Comparison of ENCODE assay signal across 8 cellular contexts in the genomic region with DNA sequence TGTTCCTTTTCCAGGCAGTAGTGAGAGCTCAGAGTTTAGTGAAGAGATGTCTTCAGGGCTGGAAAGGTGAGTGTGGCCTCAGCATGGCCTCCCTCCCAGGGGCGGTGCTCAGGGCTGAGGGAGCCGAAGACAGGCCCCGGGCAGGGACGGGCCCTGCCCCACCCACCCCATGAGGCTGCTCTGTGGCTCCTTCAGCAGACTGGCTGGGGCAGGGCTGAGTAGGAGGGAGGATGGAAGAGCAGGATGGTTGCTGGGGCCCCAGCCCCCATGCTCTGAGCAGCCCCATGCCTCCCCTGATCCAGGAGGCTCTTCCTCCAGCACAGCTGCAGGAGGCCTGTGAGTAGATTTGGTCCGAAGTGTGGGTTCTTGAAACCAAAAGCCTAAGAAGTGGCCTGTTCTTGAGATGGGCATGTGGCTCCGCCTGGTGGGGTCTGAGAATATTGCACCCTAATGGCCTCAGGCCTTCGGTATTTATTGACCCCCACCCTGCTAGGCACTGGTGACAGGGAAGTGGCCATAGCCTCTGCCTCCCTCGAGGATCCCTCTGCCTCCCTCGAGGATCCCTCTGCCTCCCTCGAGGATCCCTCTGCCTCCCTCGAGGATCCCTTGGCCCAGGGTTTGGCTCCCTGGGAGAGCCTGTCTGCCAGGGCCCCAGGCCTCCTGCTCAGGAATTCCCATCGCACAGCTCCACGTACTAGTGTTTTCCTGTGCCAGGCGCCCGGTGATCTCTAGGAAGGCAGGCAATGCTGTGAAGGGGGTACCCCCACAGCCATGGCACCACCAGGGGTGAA.
DNase-seq lines count a peak whose midpoint lies in the region; ATAC-seq, FAIRE-seq and TF ChIP-seq lines count a peak whose summit lies in the region.

No MANE protein-coding gene starts in this region.

- no peak for TF ChIP-seq EP300 in suprapubic skin (IDR thresholded peaks at IDR 0.05)

- no peaks in the 10 kb centered on the region for H3K9me3 Mint-ChIP-seq in osteocyte (ENCODE audit: unreplicated experiment)

- DNase-seq in G401 (ENCODE audit: low spot score) = peak; percentile 87
- DNase-seq in HuH-7.5 (ENCODE audit: low spot score) = peak; percentile 82
- DNase-seq in SHP77 (lab: John Stamatoyannopoulos, UW) = peak; percentile 42 to 55
- peak; percentile 59 for DNase-seq in activated T-helper 9 cell treated with anti-CD3 and anti-CD28 coated beads, Interleukin-2, amount 50 U/mL, for 16 hours (ENCODE audit: low read depth)
- DNase-seq in frontal cortex (ENCODE audit: low spot score in 2 of 2) = peak; percentile 67 to 85
- DNase-seq in osteocyte (ENCODE audit: extremely low spot score, unreplicated experiment) = peak; percentile 93
- peak; percentile 87 to 89 for DNase-seq in suprapubic skin (ENCODE audit: low spot score in 2 of 2)

- no peaks in the 10 kb centered on the region for H3K9me3 ChIP-seq in suprapubic skin

- no peak for ATAC-seq in GM19035 (IDR thresholded peaks at IDR 0.05; ENCODE audit: unreplicated experiment)

- H3K27ac Mint-ChIP-seq in osteocyte (ENCODE audit: unreplicated experiment) = no peak overlapping the region

- no peak for FAIRE-seq in frontal cortex (lab: Jason Lieb, UNC)

- H3K36me3 Mint-ChIP-seq in osteocyte (ENCODE audit: unreplicated experiment) = no peaks in the 10 kb centered on the region

- H3K4me1 ChIP-seq in suprapubic skin = peaks cover 30% of the 10 kb centered on the region

- in situ Hi-C loops in G401 (cut with HindIII; ENCODE audit: low sequenced_read_pairs) = no loop called here

- no peaks in the 10 kb centered on the region for H3K27me3 Mint-ChIP-seq in osteocyte (ENCODE audit: unreplicated experiment)

- H3K4me3 Mint-ChIP-seq in osteocyte (ENCODE audit: unreplicated experiment) = no peak overlapping the region

- TF ChIP-seq CTCF in osteocyte (IDR thresholded peaks at IDR 0.05) = peak; percentile 95
- TF ChIP-seq CTCF in suprapubic skin (IDR thresholded peaks at IDR 0.05) = peak; percentile 84 to 97

- H3K27me3 ChIP-seq in suprapubic skin = no peaks in the 10 kb centered on the region

- no peak for TF ChIP-seq POLR2A in suprapubic skin (IDR thresholded peaks at IDR 0.05)

- H3K4me3 ChIP-seq in suprapubic skin = no peak overlapping the region

- no peaks in the 10 kb centered on the region for H3K36me3 ChIP-seq in suprapubic skin

- 13% methylated on average over 10 of the region's 15 CpGs for WGBS in suprapubic skin

- peaks cover 20% of the 10 kb centered on the region for H3K4me1 Mint-ChIP-seq in osteocyte (ENCODE audit: unreplicated experiment)

- no peak overlapping the region for H3K27ac ChIP-seq in suprapubic skin
